1 cellular context compared by ENCODE assay signal in the genomic region with DNA sequence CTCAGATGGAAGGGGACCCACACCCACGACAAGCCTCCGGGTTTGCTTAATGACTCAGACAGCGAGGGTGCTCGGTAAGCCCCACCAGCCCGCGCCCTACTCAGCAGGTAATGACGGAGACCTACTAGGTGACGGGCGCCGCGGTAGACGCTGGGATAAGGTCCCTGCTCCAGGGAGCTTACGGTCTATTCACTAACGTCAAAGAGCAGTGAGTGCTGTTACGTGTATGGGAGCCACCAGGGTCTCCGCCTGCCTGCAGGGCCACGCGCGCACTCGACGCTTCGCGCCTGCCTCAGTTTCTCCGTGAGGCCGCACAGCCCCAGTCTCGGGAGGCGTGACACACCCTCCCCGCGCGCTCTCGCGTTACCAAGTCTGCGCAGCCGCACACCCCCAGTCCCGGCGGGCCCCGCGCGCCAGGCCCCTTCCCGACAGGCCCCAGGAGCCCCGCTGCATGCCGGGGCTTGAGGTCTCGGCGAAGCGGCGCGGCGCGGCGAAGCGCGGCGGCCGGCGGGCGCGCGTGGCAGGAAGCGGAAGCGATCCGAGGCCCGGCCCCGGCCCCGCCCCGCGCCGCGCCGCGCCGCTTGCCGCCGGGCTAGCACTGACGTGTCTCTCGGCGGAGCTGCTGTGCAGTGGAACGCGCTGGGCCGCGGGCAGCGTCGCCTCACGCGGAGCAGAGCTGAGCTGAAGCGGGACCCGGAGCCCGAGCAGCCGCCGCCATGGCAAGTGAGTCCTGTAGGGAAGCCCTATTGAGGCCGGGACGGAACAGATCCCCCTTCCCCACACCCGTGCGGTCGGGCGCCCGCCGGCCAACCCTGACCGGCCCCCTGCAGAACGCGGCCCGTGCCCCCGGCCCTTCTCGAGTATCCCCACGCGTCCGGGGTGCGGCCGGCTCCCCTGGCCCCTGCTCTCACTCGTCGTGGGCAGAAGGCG.
TF ChIP-seq lines count a peak whose summit lies in the region.

A gene (plus strand): TSS at position 601 of the 930 bp plus-strand sequence. CDS start 116 bp downstream, at position 717.

TF ChIP-seq in HepG2, 621 proteins besides CTCF, POLR2A, EP300 and RAD21 (continued from another document and continues in another):
- TF ChIP-seq, protein P1, sequence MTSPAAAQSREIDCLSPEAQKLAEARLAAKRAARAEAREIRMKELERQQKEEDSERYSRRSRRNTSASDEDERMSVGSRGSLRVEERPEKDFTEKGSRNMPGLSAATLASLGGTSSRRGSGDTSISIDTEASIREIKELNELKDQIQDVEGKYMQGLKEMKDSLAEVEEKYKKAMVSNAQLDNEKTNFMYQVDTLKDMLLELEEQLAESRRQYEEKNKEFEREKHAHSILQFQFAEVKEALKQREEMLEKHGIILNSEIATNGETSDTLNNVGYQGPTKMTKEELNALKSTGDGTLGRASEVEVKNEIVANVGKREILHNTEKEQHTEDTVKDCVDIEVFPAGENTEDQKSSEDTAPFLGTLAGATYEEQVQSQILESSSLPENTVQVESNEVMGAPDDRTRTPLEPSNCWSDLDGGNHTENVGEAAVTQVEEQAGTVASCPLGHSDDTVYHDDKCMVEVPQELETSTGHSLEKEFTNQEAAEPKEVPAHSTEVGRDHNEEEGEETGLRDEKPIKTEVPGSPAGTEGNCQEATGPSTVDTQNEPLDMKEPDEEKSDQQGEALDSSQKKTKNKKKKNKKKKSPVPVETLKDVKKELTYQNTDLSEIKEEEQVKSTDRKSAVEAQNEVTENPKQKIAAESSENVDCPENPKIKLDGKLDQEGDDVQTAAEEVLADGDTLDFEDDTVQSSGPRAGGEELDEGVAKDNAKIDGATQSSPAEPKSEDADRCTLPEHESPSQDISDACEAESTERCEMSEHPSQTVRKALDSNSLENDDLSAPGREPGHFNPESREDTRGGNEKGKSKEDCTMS (CRISPR knock-in tag; conservative IDR thresholded peaks at IDR 0.05), result 0 out of 2 replicates have a peak, but pooled peaks have one; percentile 61
- TF ChIP-seq KLF13 (CRISPR knock-in tag; IDR thresholded peaks at IDR 0.05) (0 out of 2 replicates have a peak, but pooled peaks have one; percentile 59), MEIS2 (CRISPR knock-in tag; IDR thresholded peaks at IDR 0.05) (no peak), ZNF207 (IDR thresholded peaks at IDR 0.05; ENCODE audit: borderline replicate concordance) (no peak), ZMYM3 (CRISPR knock-in tag; IDR thresholded peaks at IDR 0.05) (peak; percentile 83), RFXAP (CRISPR knock-in tag; IDR thresholded peaks at IDR 0.05; ENCODE audit: borderline replicate concordance) (no peak), KMT2A (CRISPR knock-in tag; IDR thresholded peaks at IDR 0.05) (no peak; the same call in 1 of the 2 replicates), ZNF143 (CRISPR knock-in tag; IDR thresholded peaks at IDR 0.05) (peak; percentile 93), ETV5 (CRISPR knock-in tag; IDR thresholded peaks at IDR 0.05; ENCODE audit: borderline replicate concordance) (0 out of 2 replicates have a peak, but pooled peaks have one; percentile 0), ARHGAP35 (CRISPR knock-in tag; IDR thresholded peaks at IDR 0.05; ENCODE audit: borderline replicate concordance) (0 out of 2 replicates have a peak, but pooled peaks have one; percentile 19), SAFB2 (CRISPR knock-in tag; IDR thresholded peaks at IDR 0.05; ENCODE audit: borderline replicate concordance, low read depth) (no peak), ZNF724P (CRISPR knock-in tag; IDR thresholded peaks at IDR 0.05; ENCODE audit: borderline replicate concordance) (0 out of 2 replicates have a peak, but pooled peaks have one; percentile 45), EEA1 (CRISPR knock-in tag; IDR thresholded peaks at IDR 0.05; ENCODE audit: borderline replicate concordance) (peak; percentile 52), SMAD1 (CRISPR knock-in tag; IDR thresholded peaks at IDR 0.05; ENCODE audit: borderline replicate concordance, low read depth) (peak; percentile 80; the same call in 1 of the 2 replicates), PHF20 (CRISPR knock-in tag; IDR thresholded peaks at IDR 0.05) (peak; percentile 85), ZNF780A (CRISPR knock-in tag; IDR thresholded peaks at IDR 0.05) (0 out of 2 replicates have a peak, but pooled peaks have one; percentile 45), MXI1 (IDR thresholded peaks at IDR 0.05; ENCODE audit: borderline replicate concordance, low read depth, low read length) (peak; percentile 67; the same call in 1 of the 3 replicates), ZNF343 (CRISPR knock-in tag; IDR thresholded peaks at IDR 0.05) (no peak), SIN3A (IDR thresholded peaks at IDR 0.05; ENCODE audit: borderline replicate concordance, low read depth, low read length) (0 out of 2 replicates have a peak, but pooled peaks have one; percentile 79), CBFB (CRISPR knock-in tag; IDR thresholded peaks at IDR 0.05) (peak; percentile 62), TAF1 (CRISPR knock-in tag; IDR thresholded peaks at IDR 0.05) (peak; percentile 83), U2AF1 (optimal IDR thresholded peaks at IDR 0.05; ENCODE audit: low read depth, low read length) (no peak), BHLHE40 (IDR thresholded peaks at IDR 0.05; ENCODE audit: low read length) (peak; percentile 14; the same call in 1 of the 2 replicates), MIER3 (CRISPR knock-in tag; IDR thresholded peaks at IDR 0.05; ENCODE audit: borderline replicate concordance) (peak; percentile 38; the same call in 1 of the 2 replicates), STAG1 (CRISPR knock-in tag; IDR thresholded peaks at IDR 0.05) (no peak), ZNF329 (CRISPR knock-in tag; IDR thresholded peaks at IDR 0.05; ENCODE audit: low read depth) (peak; percentile 72; the same call in 1 of the 2 replicates), HDAC1 (CRISPR knock-in tag; IDR thresholded peaks at IDR 0.05) (peak; percentile 80), RFX5 (IDR thresholded peaks at IDR 0.05; ENCODE audit: low read depth, low read length) (no peak), YY1 (IDR thresholded peaks at IDR 0.05; ENCODE audit: insufficient read depth, insufficient replicate concordance, low read depth, low read length) (peak; percentile 67), ZFAT (CRISPR knock-in tag; conservative IDR thresholded peaks at IDR 0.05) (no peak), PHF5A (CRISPR knock-in tag; IDR thresholded peaks at IDR 0.05; ENCODE audit: low read depth, unreplicated experiment) (peak; percentile 53), PHB2 (IDR thresholded peaks at IDR 0.05; ENCODE audit: partially characterized antibody) (no peak), JUN (CRISPR knock-in tag; IDR thresholded peaks at IDR 0.05) (no peak), ZBTB38 (CRISPR knock-in tag; IDR thresholded peaks at IDR 0.05) (peak; percentile 75), MEF2D (CRISPR knock-in tag; IDR thresholded peaks at IDR 0.05) (peak; percentile 73; the same call in 1 of the 2 replicates), NR3C1 (CRISPR knock-in tag; IDR thresholded peaks at IDR 0.05) (no peak), ZNF460 (CRISPR knock-in tag; IDR thresholded peaks at IDR 0.05; ENCODE audit: borderline replicate concordance) (no peak), MTA1 (CRISPR knock-in tag; IDR thresholded peaks at IDR 0.05; ENCODE audit: borderline replicate concordance) (peak; percentile 7; the same call in 1 of the 2 replicates)
- TF ChIP-seq, protein P2, sequence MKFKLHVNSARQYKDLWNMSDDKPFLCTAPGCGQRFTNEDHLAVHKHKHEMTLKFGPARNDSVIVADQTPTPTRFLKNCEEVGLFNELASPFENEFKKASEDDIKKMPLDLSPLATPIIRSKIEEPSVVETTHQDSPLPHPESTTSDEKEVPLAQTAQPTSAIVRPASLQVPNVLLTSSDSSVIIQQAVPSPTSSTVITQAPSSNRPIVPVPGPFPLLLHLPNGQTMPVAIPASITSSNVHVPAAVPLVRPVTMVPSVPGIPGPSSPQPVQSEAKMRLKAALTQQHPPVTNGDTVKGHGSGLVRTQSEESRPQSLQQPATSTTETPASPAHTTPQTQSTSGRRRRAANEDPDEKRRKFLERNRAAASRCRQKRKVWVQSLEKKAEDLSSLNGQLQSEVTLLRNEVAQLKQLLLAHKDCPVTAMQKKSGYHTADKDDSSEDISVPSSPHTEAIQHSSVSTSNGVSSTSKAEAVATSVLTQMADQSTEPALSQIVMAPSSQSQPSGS (CRISPR knock-in tag; IDR thresholded peaks at IDR 0.05), result no peak
- TF ChIP-seq, protein P3, sequence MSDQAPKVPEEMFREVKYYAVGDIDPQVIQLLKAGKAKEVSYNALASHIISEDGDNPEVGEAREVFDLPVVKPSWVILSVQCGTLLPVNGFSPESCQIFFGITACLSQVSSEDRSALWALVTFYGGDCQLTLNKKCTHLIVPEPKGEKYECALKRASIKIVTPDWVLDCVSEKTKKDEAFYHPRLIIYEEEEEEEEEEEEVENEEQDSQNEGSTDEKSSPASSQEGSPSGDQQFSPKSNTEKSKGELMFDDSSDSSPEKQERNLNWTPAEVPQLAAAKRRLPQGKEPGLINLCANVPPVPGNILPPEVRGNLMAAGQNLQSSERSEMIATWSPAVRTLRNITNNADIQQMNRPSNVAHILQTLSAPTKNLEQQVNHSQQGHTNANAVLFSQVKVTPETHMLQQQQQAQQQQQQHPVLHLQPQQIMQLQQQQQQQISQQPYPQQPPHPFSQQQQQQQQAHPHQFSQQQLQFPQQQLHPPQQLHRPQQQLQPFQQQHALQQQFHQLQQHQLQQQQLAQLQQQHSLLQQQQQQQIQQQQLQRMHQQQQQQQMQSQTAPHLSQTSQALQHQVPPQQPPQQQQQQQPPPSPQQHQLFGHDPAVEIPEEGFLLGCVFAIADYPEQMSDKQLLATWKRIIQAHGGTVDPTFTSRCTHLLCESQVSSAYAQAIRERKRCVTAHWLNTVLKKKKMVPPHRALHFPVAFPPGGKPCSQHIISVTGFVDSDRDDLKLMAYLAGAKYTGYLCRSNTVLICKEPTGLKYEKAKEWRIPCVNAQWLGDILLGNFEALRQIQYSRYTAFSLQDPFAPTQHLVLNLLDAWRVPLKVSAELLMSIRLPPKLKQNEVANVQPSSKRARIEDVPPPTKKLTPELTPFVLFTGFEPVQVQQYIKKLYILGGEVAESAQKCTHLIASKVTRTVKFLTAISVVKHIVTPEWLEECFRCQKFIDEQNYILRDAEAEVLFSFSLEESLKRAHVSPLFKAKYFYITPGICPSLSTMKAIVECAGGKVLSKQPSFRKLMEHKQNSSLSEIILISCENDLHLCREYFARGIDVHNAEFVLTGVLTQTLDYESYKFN (CRISPR knock-in tag; conservative IDR thresholded peaks at IDR 0.05), result no peak; the same call in 1 of the 2 replicates
- TF ChIP-seq, protein P4, sequence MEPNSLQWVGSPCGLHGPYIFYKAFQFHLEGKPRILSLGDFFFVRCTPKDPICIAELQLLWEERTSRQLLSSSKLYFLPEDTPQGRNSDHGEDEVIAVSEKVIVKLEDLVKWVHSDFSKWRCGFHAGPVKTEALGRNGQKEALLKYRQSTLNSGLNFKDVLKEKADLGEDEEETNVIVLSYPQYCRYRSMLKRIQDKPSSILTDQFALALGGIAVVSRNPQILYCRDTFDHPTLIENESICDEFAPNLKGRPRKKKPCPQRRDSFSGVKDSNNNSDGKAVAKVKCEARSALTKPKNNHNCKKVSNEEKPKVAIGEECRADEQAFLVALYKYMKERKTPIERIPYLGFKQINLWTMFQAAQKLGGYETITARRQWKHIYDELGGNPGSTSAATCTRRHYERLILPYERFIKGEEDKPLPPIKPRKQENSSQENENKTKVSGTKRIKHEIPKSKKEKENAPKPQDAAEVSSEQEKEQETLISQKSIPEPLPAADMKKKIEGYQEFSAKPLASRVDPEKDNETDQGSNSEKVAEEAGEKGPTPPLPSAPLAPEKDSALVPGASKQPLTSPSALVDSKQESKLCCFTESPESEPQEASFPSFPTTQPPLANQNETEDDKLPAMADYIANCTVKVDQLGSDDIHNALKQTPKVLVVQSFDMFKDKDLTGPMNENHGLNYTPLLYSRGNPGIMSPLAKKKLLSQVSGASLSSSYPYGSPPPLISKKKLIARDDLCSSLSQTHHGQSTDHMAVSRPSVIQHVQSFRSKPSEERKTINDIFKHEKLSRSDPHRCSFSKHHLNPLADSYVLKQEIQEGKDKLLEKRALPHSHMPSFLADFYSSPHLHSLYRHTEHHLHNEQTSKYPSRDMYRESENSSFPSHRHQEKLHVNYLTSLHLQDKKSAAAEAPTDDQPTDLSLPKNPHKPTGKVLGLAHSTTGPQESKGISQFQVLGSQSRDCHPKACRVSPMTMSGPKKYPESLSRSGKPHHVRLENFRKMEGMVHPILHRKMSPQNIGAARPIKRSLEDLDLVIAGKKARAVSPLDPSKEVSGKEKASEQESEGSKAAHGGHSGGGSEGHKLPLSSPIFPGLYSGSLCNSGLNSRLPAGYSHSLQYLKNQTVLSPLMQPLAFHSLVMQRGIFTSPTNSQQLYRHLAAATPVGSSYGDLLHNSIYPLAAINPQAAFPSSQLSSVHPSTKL (CRISPR knock-in tag; IDR thresholded peaks at IDR 0.05), result peak; percentile 38; the same call in 1 of the 2 replicates
- TF ChIP-seq, protein P5, sequence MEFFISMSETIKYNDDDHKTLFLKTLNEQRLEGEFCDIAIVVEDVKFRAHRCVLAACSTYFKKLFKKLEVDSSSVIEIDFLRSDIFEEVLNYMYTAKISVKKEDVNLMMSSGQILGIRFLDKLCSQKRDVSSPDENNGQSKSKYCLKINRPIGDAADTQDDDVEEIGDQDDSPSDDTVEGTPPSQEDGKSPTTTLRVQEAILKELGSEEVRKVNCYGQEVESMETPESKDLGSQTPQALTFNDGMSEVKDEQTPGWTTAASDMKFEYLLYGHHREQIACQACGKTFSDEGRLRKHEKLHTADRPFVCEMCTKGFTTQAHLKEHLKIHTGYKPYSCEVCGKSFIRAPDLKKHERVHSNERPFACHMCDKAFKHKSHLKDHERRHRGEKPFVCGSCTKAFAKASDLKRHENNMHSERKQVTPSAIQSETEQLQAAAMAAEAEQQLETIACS (CRISPR knock-in tag; IDR thresholded peaks at IDR 0.05), result peak; percentile 77
- TF ChIP-seq, protein P6, sequence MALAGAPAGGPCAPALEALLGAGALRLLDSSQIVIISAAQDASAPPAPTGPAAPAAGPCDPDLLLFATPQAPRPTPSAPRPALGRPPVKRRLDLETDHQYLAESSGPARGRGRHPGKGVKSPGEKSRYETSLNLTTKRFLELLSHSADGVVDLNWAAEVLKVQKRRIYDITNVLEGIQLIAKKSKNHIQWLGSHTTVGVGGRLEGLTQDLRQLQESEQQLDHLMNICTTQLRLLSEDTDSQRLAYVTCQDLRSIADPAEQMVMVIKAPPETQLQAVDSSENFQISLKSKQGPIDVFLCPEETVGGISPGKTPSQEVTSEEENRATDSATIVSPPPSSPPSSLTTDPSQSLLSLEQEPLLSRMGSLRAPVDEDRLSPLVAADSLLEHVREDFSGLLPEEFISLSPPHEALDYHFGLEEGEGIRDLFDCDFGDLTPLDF (CRISPR knock-in tag; IDR thresholded peaks at IDR 0.05), result peak; percentile 54; the same call in 1 of the 2 replicates
- TF ChIP-seq, protein P7, sequence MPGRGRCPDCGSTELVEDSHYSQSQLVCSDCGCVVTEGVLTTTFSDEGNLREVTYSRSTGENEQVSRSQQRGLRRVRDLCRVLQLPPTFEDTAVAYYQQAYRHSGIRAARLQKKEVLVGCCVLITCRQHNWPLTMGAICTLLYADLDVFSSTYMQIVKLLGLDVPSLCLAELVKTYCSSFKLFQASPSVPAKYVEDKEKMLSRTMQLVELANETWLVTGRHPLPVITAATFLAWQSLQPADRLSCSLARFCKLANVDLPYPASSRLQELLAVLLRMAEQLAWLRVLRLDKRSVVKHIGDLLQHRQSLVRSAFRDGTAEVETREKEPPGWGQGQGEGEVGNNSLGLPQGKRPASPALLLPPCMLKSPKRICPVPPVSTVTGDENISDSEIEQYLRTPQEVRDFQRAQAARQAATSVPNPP (CRISPR knock-in tag; IDR thresholded peaks at IDR 0.05), result peak; percentile 19
